Comparison of ENCODE assay signal across 1 cellular context in genomic region chr16:21158208-21159110, GRCh38.
TF ChIP-seq lines count a peak whose summit lies in the region.

Gene LDAF1, plus strand, starts transcription at chr16:21158674. Its CDS starts 2,509 bp downstream, at chr16:21161183.

TF ChIP-seq in HepG2, 621 proteins besides CTCF, POLR2A, EP300 and RAD21 (continued from another document and continues in another):
- TF ChIP-seq KLF9 (CRISPR knock-in tag; IDR thresholded peaks at IDR 0.05; ENCODE audit: low read depth) (0 out of 2 replicates have a peak, but pooled peaks have one; percentile 75), FOXP1 (IDR thresholded peaks at IDR 0.05) (no peak), FOXP1 (CRISPR knock-in tag; IDR thresholded peaks at IDR 0.05) (no peak), PCBP1 (IDR thresholded peaks at IDR 0.05; ENCODE audit: borderline replicate concordance, low read depth, low read length) (no peak), NKX3-1 (CRISPR knock-in tag; IDR thresholded peaks at IDR 0.05) (no peak), HMGA1 (CRISPR knock-in tag; conservative IDR thresholded peaks at IDR 0.05) (no peak), PHF20 (CRISPR knock-in tag; IDR thresholded peaks at IDR 0.05) (peak; percentile 44; the same call in 1 of the 2 replicates), ZNF235 (CRISPR knock-in tag; IDR thresholded peaks at IDR 0.05; ENCODE audit: borderline replicate concordance) (no peak), ZSCAN12 (CRISPR knock-in tag; IDR thresholded peaks at IDR 0.05) (0 out of 2 replicates have a peak, but pooled peaks have one; percentile 37), ZNF20 (CRISPR knock-in tag; IDR thresholded peaks at IDR 0.05) (no peak), ZFP37 (CRISPR knock-in tag; IDR thresholded peaks at IDR 0.05; ENCODE audit: borderline replicate concordance) (no peak), ARNT2 (CRISPR knock-in tag; IDR thresholded peaks at IDR 0.05; ENCODE audit: low read depth) (0 out of 2 replicates have a peak, but pooled peaks have one; percentile 56), ZNF33A (CRISPR knock-in tag; IDR thresholded peaks at IDR 0.05; ENCODE audit: borderline replicate concordance) (no peak), ADNP (CRISPR knock-in tag; IDR thresholded peaks at IDR 0.05) (no peak), ZNF12 (CRISPR knock-in tag; IDR thresholded peaks at IDR 0.05) (no peak), HOXA9 (CRISPR knock-in tag; IDR thresholded peaks at IDR 0.05; ENCODE audit: borderline replicate concordance) (no peak), ZNF792 (CRISPR knock-in tag; IDR thresholded peaks at IDR 0.05) (no peak), ZFP41 (CRISPR knock-in tag; IDR thresholded peaks at IDR 0.05; ENCODE audit: borderline replicate concordance) (no peak), ZNF572 (CRISPR knock-in tag; IDR thresholded peaks at IDR 0.05) (0 out of 2 replicates have a peak, but pooled peaks have one; percentile 87), SP2 (CRISPR knock-in tag; IDR thresholded peaks at IDR 0.05) (no peak), CHCHD3 (CRISPR knock-in tag; IDR thresholded peaks at IDR 0.05) (no peak), TCF7 (IDR thresholded peaks at IDR 0.05; ENCODE audit: low read depth) (no peak), ZNF766 (CRISPR knock-in tag; IDR thresholded peaks at IDR 0.05; ENCODE audit: borderline replicate concordance) (no peak), DR1 (CRISPR knock-in tag; IDR thresholded peaks at IDR 0.05) (no peak), ZNF24 (IDR thresholded peaks at IDR 0.05) (no peak), CEBPG (CRISPR knock-in tag; IDR thresholded peaks at IDR 0.05) (no peak), ZNF234 (CRISPR knock-in tag; conservative IDR thresholded peaks at IDR 0.05) (no peak), PLRG1 (conservative IDR thresholded peaks at IDR 0.05) (no peak), NR2F2 (IDR thresholded peaks at IDR 0.05; ENCODE audit: borderline replicate concordance, low read depth) (no peak), MIXL1 (CRISPR knock-in tag; IDR thresholded peaks at IDR 0.05) (no peak), ZNF251 (CRISPR knock-in tag; IDR thresholded peaks at IDR 0.05) (no peak), RORA (CRISPR knock-in tag; IDR thresholded peaks at IDR 0.05) (no peak), ZNF484 (CRISPR knock-in tag; IDR thresholded peaks at IDR 0.05; ENCODE audit: borderline replicate concordance, low read depth) (no peak), POGK (CRISPR knock-in tag; conservative IDR thresholded peaks at IDR 0.05) (no peak), BRF2 (CRISPR knock-in tag; IDR thresholded peaks at IDR 0.05) (no peak), CHD4 (IDR thresholded peaks at IDR 0.05; ENCODE audit: borderline replicate concordance, low read length) (no peak), ZNF674 (CRISPR knock-in tag; IDR thresholded peaks at IDR 0.05; ENCODE audit: low read depth) (no peak), MYNN (CRISPR knock-in tag; IDR thresholded peaks at IDR 0.05; ENCODE audit: low read depth) (no peak), ZBTB46 (CRISPR knock-in tag; IDR thresholded peaks at IDR 0.05; ENCODE audit: borderline replicate concordance) (peak; percentile 36; the same call in 1 of the 2 replicates), XBP1 (CRISPR knock-in tag; IDR thresholded peaks at IDR 0.05) (no peak)
- TF ChIP-seq, protein P1, sequence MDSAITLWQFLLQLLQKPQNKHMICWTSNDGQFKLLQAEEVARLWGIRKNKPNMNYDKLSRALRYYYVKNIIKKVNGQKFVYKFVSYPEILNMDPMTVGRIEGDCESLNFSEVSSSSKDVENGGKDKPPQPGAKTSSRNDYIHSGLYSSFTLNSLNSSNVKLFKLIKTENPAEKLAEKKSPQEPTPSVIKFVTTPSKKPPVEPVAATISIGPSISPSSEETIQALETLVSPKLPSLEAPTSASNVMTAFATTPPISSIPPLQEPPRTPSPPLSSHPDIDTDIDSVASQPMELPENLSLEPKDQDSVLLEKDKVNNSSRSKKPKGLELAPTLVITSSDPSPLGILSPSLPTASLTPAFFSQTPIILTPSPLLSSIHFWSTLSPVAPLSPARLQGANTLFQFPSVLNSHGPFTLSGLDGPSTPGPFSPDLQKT (CRISPR knock-in tag; IDR thresholded peaks at IDR 0.05; ENCODE audit: borderline replicate concordance), result no peak
- TF ChIP-seq, protein P2, sequence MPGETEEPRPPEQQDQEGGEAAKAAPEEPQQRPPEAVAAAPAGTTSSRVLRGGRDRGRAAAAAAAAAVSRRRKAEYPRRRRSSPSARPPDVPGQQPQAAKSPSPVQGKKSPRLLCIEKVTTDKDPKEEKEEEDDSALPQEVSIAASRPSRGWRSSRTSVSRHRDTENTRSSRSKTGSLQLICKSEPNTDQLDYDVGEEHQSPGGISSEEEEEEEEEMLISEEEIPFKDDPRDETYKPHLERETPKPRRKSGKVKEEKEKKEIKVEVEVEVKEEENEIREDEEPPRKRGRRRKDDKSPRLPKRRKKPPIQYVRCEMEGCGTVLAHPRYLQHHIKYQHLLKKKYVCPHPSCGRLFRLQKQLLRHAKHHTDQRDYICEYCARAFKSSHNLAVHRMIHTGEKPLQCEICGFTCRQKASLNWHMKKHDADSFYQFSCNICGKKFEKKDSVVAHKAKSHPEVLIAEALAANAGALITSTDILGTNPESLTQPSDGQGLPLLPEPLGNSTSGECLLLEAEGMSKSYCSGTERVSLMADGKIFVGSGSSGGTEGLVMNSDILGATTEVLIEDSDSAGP (CRISPR knock-in tag; IDR thresholded peaks at IDR 0.05; ENCODE audit: borderline replicate concordance), result peak; percentile 90; the same call in 1 of the 2 replicates
- TF ChIP-seq, protein P3, sequence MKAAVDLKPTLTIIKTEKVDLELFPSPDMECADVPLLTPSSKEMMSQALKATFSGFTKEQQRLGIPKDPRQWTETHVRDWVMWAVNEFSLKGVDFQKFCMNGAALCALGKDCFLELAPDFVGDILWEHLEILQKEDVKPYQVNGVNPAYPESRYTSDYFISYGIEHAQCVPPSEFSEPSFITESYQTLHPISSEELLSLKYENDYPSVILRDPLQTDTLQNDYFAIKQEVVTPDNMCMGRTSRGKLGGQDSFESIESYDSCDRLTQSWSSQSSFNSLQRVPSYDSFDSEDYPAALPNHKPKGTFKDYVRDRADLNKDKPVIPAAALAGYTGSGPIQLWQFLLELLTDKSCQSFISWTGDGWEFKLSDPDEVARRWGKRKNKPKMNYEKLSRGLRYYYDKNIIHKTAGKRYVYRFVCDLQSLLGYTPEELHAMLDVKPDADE (CRISPR knock-in tag; IDR thresholded peaks at IDR 0.05), result no peak
- TF ChIP-seq, protein P4, sequence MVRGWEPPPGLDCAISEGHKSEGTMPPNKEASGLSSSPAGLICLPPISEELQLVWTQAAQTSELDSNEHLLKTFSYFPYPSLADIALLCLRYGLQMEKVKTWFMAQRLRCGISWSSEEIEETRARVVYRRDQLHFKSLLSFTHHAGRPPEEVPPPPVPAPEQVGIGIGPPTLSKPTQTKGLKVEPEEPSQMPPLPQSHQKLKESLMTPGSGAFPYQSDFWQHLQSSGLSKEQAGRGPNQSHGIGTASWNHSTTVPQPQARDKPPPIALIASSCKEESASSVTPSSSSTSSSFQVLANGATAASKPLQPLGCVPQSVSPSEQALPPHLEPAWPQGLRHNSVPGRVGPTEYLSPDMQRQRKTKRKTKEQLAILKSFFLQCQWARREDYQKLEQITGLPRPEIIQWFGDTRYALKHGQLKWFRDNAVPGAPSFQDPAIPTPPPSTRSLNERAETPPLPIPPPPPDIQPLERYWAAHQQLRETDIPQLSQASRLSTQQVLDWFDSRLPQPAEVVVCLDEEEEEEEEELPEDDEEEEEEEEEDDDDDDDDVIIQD (CRISPR knock-in tag; IDR thresholded peaks at IDR 0.05; ENCODE audit: low read depth), result no peak
- TF ChIP-seq, protein P5, sequence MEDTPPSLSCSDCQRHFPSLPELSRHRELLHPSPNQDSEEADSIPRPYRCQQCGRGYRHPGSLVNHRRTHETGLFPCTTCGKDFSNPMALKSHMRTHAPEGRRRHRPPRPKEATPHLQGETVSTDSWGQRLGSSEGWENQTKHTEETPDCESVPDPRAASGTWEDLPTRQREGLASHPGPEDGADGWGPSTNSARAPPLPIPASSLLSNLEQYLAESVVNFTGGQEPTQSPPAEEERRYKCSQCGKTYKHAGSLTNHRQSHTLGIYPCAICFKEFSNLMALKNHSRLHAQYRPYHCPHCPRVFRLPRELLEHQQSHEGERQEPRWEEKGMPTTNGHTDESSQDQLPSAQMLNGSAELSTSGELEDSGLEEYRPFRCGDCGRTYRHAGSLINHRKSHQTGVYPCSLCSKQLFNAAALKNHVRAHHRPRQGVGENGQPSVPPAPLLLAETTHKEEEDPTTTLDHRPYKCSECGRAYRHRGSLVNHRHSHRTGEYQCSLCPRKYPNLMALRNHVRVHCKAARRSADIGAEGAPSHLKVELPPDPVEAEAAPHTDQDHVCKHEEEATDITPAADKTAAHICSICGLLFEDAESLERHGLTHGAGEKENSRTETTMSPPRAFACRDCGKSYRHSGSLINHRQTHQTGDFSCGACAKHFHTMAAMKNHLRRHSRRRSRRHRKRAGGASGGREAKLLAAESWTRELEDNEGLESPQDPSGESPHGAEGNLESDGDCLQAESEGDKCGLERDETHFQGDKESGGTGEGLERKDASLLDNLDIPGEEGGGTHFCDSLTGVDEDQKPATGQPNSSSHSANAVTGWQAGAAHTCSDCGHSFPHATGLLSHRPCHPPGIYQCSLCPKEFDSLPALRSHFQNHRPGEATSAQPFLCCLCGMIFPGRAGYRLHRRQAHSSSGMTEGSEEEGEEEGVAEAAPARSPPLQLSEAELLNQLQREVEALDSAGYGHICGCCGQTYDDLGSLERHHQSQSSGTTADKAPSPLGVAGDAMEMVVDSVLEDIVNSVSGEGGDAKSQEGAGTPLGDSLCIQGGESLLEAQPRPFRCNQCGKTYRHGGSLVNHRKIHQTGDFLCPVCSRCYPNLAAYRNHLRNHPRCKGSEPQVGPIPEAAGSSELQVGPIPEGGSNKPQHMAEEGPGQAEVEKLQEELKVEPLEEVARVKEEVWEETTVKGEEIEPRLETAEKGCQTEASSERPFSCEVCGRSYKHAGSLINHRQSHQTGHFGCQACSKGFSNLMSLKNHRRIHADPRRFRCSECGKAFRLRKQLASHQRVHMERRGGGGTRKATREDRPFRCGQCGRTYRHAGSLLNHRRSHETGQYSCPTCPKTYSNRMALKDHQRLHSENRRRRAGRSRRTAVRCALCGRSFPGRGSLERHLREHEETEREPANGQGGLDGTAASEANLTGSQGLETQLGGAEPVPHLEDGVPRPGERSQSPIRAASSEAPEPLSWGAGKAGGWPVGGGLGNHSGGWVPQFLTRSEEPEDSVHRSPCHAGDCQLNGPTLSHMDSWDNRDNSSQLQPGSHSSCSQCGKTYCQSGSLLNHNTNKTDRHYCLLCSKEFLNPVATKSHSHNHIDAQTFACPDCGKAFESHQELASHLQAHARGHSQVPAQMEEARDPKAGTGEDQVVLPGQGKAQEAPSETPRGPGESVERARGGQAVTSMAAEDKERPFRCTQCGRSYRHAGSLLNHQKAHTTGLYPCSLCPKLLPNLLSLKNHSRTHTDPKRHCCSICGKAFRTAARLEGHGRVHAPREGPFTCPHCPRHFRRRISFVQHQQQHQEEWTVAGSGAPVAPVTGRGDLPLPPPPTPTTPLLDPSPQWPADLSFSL (CRISPR knock-in tag; IDR thresholded peaks at IDR 0.05), result no peak
- TF ChIP-seq, protein P6, sequence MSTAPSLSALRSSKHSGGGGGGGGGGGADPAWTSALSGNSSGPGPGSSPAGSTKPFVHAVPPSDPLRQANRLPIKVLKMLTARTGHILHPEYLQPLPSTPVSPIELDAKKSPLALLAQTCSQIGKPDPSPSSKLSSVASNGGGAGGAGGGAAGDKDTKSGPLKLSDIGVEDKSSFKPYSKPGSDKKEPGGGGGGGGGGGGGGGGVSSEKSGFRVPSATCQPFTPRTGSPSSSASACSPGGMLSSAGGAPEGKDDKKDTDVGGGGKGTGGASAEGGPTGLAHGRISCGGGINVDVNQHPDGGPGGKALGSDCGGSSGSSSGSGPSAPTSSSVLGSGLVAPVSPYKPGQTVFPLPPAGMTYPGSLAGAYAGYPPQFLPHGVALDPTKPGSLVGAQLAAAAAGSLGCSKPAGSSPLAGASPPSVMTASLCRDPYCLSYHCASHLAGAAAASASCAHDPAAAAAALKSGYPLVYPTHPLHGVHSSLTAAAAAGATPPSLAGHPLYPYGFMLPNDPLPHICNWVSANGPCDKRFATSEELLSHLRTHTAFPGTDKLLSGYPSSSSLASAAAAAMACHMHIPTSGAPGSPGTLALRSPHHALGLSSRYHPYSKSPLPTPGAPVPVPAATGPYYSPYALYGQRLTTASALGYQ (CRISPR knock-in tag; IDR thresholded peaks at IDR 0.05), result no peak
- TF ChIP-seq, protein P7, sequence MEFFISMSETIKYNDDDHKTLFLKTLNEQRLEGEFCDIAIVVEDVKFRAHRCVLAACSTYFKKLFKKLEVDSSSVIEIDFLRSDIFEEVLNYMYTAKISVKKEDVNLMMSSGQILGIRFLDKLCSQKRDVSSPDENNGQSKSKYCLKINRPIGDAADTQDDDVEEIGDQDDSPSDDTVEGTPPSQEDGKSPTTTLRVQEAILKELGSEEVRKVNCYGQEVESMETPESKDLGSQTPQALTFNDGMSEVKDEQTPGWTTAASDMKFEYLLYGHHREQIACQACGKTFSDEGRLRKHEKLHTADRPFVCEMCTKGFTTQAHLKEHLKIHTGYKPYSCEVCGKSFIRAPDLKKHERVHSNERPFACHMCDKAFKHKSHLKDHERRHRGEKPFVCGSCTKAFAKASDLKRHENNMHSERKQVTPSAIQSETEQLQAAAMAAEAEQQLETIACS (CRISPR knock-in tag; IDR thresholded peaks at IDR 0.05), result no peak
